12 cellular contexts compared by ENCODE assay signal in genomic region chr5:36153727-36154126, GRCh38. TPM values are rescaled to one million over a fixed set of nuclear protein-coding genes. Genes with fewer than 3 reads are reported as not detected.
DNase-seq lines count a peak whose midpoint lies in the region; ATAC-seq and TF ChIP-seq lines count a peak whose summit lies in the region.
"Had no signal": no experiment of that assay in that cellular context is flagged by ENCODE, and none has a peak within 500 bp of the region (broad histone marks: within the 10 kb centered on the region; RNA-seq: fewer than 3 reads in every experiment).

No MANE protein-coding gene starts in this region.

- H3K23ac ChIP-seq in mesenchymal stem cell (ENCODE audit: low read length in 2 of 2) = no peak overlapping the region

- in situ Hi-C loops in HAP-1 (cut with MboI; ENCODE audit: low sequenced_read_pairs) = loop anchor here (5.0 kb wide), 1 partner anchor 76 kb away; no protein-coding TSS in a partner anchor

- no peak overlapping the region for H2BK5ac ChIP-seq in mesenchymal stem cell (ENCODE audit: low read depth, low read length, poor library complexity, severe bottlenecking)

- H3K9ac ChIP-seq in mesenchymal stem cell (ENCODE audit: low read length) = peak overlapping the region; percentile 88

- H4K91ac ChIP-seq in mesenchymal stem cell (ENCODE audit: low read length) = no peak overlapping the region

- no peak overlapping the region for H3K14ac ChIP-seq in mesenchymal stem cell (ENCODE audit: low read length in 2 of 2)

- H3K27ac Mint-ChIP-seq in activated CD8-positive, alpha-beta T cell treated with anti-CD3 and anti-CD28 coated beads for 36 hours = no peak overlapping the region

- H3K4me1 ChIP-seq in HAP-1 (peaks cover 12% of the 10 kb centered on the region), mesenchymal stem cell (ENCODE audit: control insufficient read depth, insufficient read depth, low read depth, low read length) (peaks cover 10% of the 10 kb centered on the region), uterus (peaks cover 0 to 4% of the 10 kb centered on the region in 2 donors)

- H3K4me3 ChIP-seq in AG10803 (ENCODE audit: low read length) (peak overlapping the region; percentile 87), HAP-1 (peak overlapping the region; percentile 85; the same call in 1 of the 2 replicates), mesenchymal stem cell (ENCODE audit: insufficient read depth in 1 of 2, low read depth in 1 of 2, low read length in 2 of 2) (peak overlapping the region in 1 of 2 experiments; percentile 91), uterus (no peak overlapping the region)

- H2BK15ac ChIP-seq in mesenchymal stem cell (ENCODE audit: low read depth, poor library complexity, severe bottlenecking) = no peak overlapping the region

- H3K4me1 Mint-ChIP-seq in activated CD8-positive, alpha-beta T cell treated with anti-CD3 and anti-CD28 coated beads for 36 hours (ENCODE audit: low read depth) = peaks cover 47% of the 10 kb centered on the region

- H3K36me3 Mint-ChIP-seq in activated CD8-positive, alpha-beta T cell treated with anti-CD3 and anti-CD28 coated beads for 36 hours (ENCODE audit: low read depth) = peaks cover 60% of the 10 kb centered on the region

- no peaks in the 10 kb centered on the region for H3K27me3 Mint-ChIP-seq in activated CD8-positive, alpha-beta T cell treated with anti-CD3 and anti-CD28 coated beads for 36 hours

- H3K9me3 ChIP-seq in HAP-1 = no peaks in the 10 kb centered on the region
- no peaks in the 10 kb centered on the region for H3K9me3 ChIP-seq in mesenchymal stem cell (ENCODE audit: control insufficient read depth, low read length)
- H3K9me3 ChIP-seq in uterus = no peaks in the 10 kb centered on the region
- H3K9me3 ChIP-seq: ascending aorta, esophagus squamous epithelium had no signal

- no peak overlapping the region for H4K8ac ChIP-seq in mesenchymal stem cell (ENCODE audit: low read length)

- H3K18ac ChIP-seq in mesenchymal stem cell (ENCODE audit: low read depth in 1 of 2, low read length in 2 of 2) = no peak overlapping the region

- no peak for TF ChIP-seq POLR2A in uterus (IDR thresholded peaks at IDR 0.05)

- H2BK120ac ChIP-seq in mesenchymal stem cell (ENCODE audit: low read depth, low read length) = no peak overlapping the region

- no peaks in the 10 kb centered on the region for H3K9me3 Mint-ChIP-seq in activated CD8-positive, alpha-beta T cell treated with anti-CD3 and anti-CD28 coated beads for 36 hours

- POLR2A ChIA-PET in activated CD8-positive, alpha-beta T cell treated with anti-CD3 and anti-CD28 coated beads for 36 hours (lab: Charles Lee) = interaction anchor here (0.7 to 2.2 kb wide), 2 partner anchors 9 to 14 kb away, joined by 3 to 9 read pairs; no protein-coding TSS in a partner anchor

- TF ChIP-seq CTCF in AG10803 (conservative IDR thresholded peaks at IDR 0.05; ENCODE audit: low read length) (no peak), uterus (IDR thresholded peaks at IDR 0.05) (no peak)
- TF ChIP-seq CTCF in activated CD8-positive, alpha-beta T cell treated with anti-CD3 and anti-CD28 coated beads for 36 hours (IDR thresholded peaks at IDR 0.05) = no peak

- intact Hi-C loops in activated CD8-positive, alpha-beta T cell treated with anti-CD3 and anti-CD28 coated beads for 36 hours (cut with micrococcal nuclease) = loop anchor here (5.0 kb wide), 1 partner anchor 89 kb away; the partner anchor contains the start of gene NADK2
- intact Hi-C loops in uterus (cut with DNase I; ENCODE audit: low total_unique reads) = no loop called here

- peaks cover 20% of the 10 kb centered on the region for H3K79me1 ChIP-seq in mesenchymal stem cell (replicated peaks; ENCODE audit: low read length, poor library complexity, severe bottlenecking)

- no peak overlapping the region for H3K27ac ChIP-seq in mesenchymal stem cell (ENCODE audit: low read length, poor library complexity, severe bottlenecking)
- no peak overlapping the region for H3K27ac ChIP-seq in uterus
- H3K27ac ChIP-seq: ascending aorta had no signal

- CTCF ChIA-PET in activated CD8-positive, alpha-beta T cell treated with anti-CD3 and anti-CD28 coated beads for 36 hours (lab: Charles Lee) = interaction anchor here (0.9 to 2.2 kb wide), 5 partner anchors 9 to 1150 kb away, joined by 3 to 10 read pairs (median 4); no protein-coding TSS in a partner anchor

- H3K27me3 ChIP-seq in HAP-1 (ENCODE audit: low read depth) (no peaks in the 10 kb centered on the region), mesenchymal stem cell (ENCODE audit: control insufficient read depth in 1 of 2, insufficient read depth in 1 of 2, low read length in 2 of 2) (no peaks in the 10 kb centered on the region), uterus (no peaks in the 10 kb centered on the region)
- H3K27me3 ChIP-seq: ascending aorta, esophagus squamous epithelium had no signal

- H3K36me3 ChIP-seq in HAP-1 (replicated peaks) (peaks cover 50% of the 10 kb centered on the region), mesenchymal stem cell (ENCODE audit: control insufficient read depth in 1 of 2, insufficient read depth in 2 of 2, low read depth in 1 of 2, low read length in 2 of 2) (peaks cover 6 to 39% of the 10 kb centered on the region in 2 experiments), uterus (no peaks in the 10 kb centered on the region)

- DNase-seq in AG10803 (ENCODE audit: low read depth) (no peak), HAP-1 (ENCODE audit: low spot score in 2 of 2) (no peak), mesenchymal stem cell (no peak), uterus (no peak)
- DNase-seq in activated CD8-positive, alpha-beta T cell treated with anti-CD3 and anti-CD28 coated beads for 36 hours = no peak
- DNase-seq: esophagus squamous epithelium, NCI-H774, right cardiac atrium had no signal

- no peak overlapping the region for H3K4ac ChIP-seq in mesenchymal stem cell (ENCODE audit: low read depth in 1 of 2, low read length in 2 of 2)

- H2BK12ac ChIP-seq in mesenchymal stem cell (ENCODE audit: low read length in 2 of 2) = no peak overlapping the region

- 86% methylated on average over 1 of the region's 4 CpGs for WGBS in mesenchymal stem cell

- peak overlapping the region; percentile 99 for H3K4me3 Mint-ChIP-seq in activated CD8-positive, alpha-beta T cell treated with anti-CD3 and anti-CD28 coated beads for 36 hours

- peak overlapping the region; percentile 6 for H2AK5ac ChIP-seq in mesenchymal stem cell (ENCODE audit: low read length, severe bottlenecking)

- H2AFZ ChIP-seq in mesenchymal stem cell (ENCODE audit: low read depth, low read length) = no peak overlapping the region

- ATAC-seq in activated CD8-positive, alpha-beta T cell treated with anti-CD3 and anti-CD28 coated beads for 36 hours = no peak
- ATAC-seq in GM18502 (IDR thresholded peaks at IDR 0.05; ENCODE audit: poor library complexity, unreplicated experiment) = no peak
- no peak for ATAC-seq in HG03175 (IDR thresholded peaks at IDR 0.05; ENCODE audit: unreplicated experiment)
- no peak for ATAC-seq in GM21723 (IDR thresholded peaks at IDR 0.05; ENCODE audit: unreplicated experiment)
- ATAC-seq: right cardiac atrium had no signal

- peak overlapping the region; percentile 77 for H3K4me2 ChIP-seq in mesenchymal stem cell (ENCODE audit: low read length, poor library complexity, severe bottlenecking)

RNA-seq across cellular contexts. Expression of gene SKP2, which starts 1.8 kb away (rescaled TPM):
- 10 to 100 TPM; 55.8 to 60.2 TPM for total RNA-seq in activated CD8-positive, alpha-beta T cell treated with anti-CD3 and anti-CD28 coated beads for 36 hours
- 28.1 TPM for polyA plus RNA-seq in mesenchymal stem cell (2013, experiment 1 of 2)
- 28.7 TPM for polyA plus RNA-seq in mesenchymal stem cell (2013, experiment 2 of 2)
- total RNA-seq in uterus = 10 to 100 TPM in 2 of 4 donors, 1 to 10 TPM in 2; 2.3 to 56.8 (median 9.5) TPM

RNA-seq across cellular contexts. Expression of gene LMBRD2, which starts 2.0 kb away (rescaled TPM):
- total RNA-seq in activated CD8-positive, alpha-beta T cell treated with anti-CD3 and anti-CD28 coated beads for 36 hours = 10 to 100 TPM in 1 of 2 experiments, 1 to 10 TPM in 1; 9.9 to 10.8 TPM
- 3.8 TPM for polyA plus RNA-seq in mesenchymal stem cell (2013, experiment 1 of 2)
- 3.6 TPM for polyA plus RNA-seq in mesenchymal stem cell (2013, experiment 2 of 2)
- total RNA-seq in uterus = 10 to 100 TPM in 2 of 4 donors, 1 to 10 TPM in 2; 2.3 to 17.9 (median 8.0) TPM

Comparison
In these comparisons a context has a peak if more than half of its experiments do, and no peak if none do; other contexts are left out.
1. H3K4me3 ChIP-seq: peak in AG10803 (single experiment) and HAP-1 (single experiment); none in uterus (0 of 2).